Comparison of ENCODE assay signal across 1 cellular context in the genomic region with DNA sequence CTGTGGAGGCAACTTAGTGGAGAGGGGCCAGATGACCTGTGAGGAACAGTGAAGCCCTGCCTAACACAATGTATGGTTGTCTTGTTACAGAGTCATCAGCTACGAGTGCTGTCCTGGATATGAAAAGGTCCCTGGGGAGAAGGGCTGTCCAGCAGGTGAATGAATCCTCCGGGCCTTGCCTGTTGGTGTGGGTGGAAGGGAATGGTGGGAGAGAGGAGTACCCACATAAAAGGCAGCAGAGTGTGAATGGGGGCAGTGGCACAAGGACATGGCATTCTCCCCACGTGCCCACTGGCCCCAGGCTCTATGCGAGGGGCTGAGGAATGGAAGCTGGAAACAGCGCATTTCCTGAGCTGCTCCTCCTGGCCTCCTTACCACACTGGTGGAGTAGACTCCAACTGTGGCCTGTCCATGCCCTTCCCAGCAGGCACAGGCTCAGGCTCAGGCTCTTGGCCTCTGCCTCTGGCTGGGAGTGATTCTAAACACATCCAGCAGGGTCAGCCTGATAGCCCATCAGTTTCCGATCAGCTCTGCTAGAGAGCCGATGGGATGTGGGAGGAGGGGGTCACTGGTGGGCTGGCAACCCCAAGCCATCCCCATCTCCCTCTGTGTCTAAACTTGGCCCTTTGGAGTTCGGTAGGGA.
TF ChIP-seq lines count a peak whose summit lies in the region.

No MANE protein-coding gene starts in this region.

TF ChIP-seq in SK-N-SH treated with all-trans-retinoic acid at 6 μM for 48 hours, 23 proteins besides CTCF, POLR2A, EP300 and RAD21 (continued from another document):
- TF ChIP-seq, protein P1, sequence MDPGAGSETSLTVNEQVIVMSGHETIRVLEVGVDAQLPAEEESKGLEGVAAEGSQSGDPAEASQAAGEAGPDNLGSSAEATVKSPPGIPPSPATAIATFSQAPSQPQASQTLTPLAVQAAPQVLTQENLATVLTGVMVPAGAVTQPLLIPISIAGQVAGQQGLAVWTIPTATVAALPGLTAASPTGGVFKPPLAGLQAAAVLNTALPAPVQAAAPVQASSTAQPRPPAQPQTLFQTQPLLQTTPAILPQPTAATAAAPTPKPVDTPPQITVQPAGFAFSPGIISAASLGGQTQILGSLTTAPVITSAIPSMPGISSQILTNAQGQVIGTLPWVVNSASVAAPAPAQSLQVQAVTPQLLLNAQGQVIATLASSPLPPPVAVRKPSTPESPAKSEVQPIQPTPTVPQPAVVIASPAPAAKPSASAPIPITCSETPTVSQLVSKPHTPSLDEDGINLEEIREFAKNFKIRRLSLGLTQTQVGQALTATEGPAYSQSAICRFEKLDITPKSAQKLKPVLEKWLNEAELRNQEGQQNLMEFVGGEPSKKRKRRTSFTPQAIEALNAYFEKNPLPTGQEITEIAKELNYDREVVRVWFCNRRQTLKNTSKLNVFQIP (CRISPR knock-in tag; IDR thresholded peaks at IDR 0.05; ENCODE audit: borderline replicate concordance, low read depth) = no peak
